In genomic region chr5:1276930-1277329, GRCh38 we compare ENCODE assay signal across 21 cellular contexts. TPM values are rescaled to one million over a fixed set of nuclear protein-coding genes. Genes with fewer than 3 reads are reported as not detected.
DNase-seq lines count a peak whose midpoint lies in the region; ATAC-seq and TF ChIP-seq lines count a peak whose summit lies in the region.
"Had no signal": no experiment of that assay in that cellular context is flagged by ENCODE, and none has a peak within 500 bp of the region (broad histone marks: within the 10 kb centered on the region; RNA-seq: fewer than 3 reads in every experiment).

No MANE protein-coding gene starts in this region.

- H3K27me3 Mint-ChIP-seq in glutamatergic neuron (ENCODE audit: unreplicated experiment): peaks cover 8% of the 10 kb centered on the region
- H3K27me3 Mint-ChIP-seq: CD4-positive, CD25-positive, alpha-beta regulatory T cell had no signal

- no peak overlapping the region for H2BK12ac ChIP-seq in neuronal stem cell (ENCODE audit: low read length)

- H3K4ac ChIP-seq in neuronal stem cell (ENCODE audit: low read length): no peak overlapping the region

- H2AFZ ChIP-seq in neuronal stem cell (ENCODE audit: low read length): no peak overlapping the region
- H2AFZ ChIP-seq: GM23248 had no signal

- no peaks in the 10 kb centered on the region for H3K36me3 ChIP-seq in Panc1 (ENCODE audit: control insufficient read depth, insufficient read depth, low read length)
- H3K36me3 ChIP-seq in neuronal stem cell (replicated peaks in 1 of 2; ENCODE audit: control insufficient read depth in 2 of 2, insufficient read depth in 2 of 2, low read length in 2 of 2): peaks cover 0 to 8% of the 10 kb centered on the region in 2 donors

- H3K18ac ChIP-seq in neuronal stem cell (ENCODE audit: low read length): no peak overlapping the region

- H3K4me2 ChIP-seq in neuronal stem cell (ENCODE audit: insufficient read depth, low read length, poor library complexity, severe bottlenecking): no peak overlapping the region

- ATAC-seq in Panc1 (0 out of 2 replicates have a peak, but pooled peaks have one; percentile 22), HG02798 (IDR thresholded peaks at IDR 0.05; ENCODE audit: poor library complexity, unreplicated experiment) (no peak)
- ATAC-seq: CD8-positive, alpha-beta T cell had no signal

- H3K4me1 ChIP-seq in Panc1 (ENCODE audit: control insufficient read depth, insufficient read depth, low read length) (no peaks in the 10 kb centered on the region), neuronal stem cell (ENCODE audit: control insufficient read depth in 2 of 2, insufficient read depth in 1 of 2, low read depth in 1 of 2, low read length in 2 of 2) (no peaks in the 10 kb centered on the region)
- H3K4me1 ChIP-seq: HAP-1 had no signal

- no peak overlapping the region for H2BK5ac ChIP-seq in neuronal stem cell (ENCODE audit: low read length)

- TF ChIP-seq CTCF in GM13977 (IDR thresholded peaks at IDR 0.05; ENCODE audit: extremely low read depth, insufficient read depth, missing control alignments) (no peak), Panc1 (IDR thresholded peaks at IDR 0.05) (no peak), glutamatergic neuron (IDR thresholded peaks at IDR 0.05; ENCODE audit: partially characterized antibody, unreplicated experiment) (no peak)

- intact Hi-C loops in Panc1 (cut with micrococcal nuclease; ENCODE audit: unreplicated experiment): no loop called here

- H3K27me3 ChIP-seq in Panc1 (ENCODE audit: control insufficient read depth, insufficient read depth, low read length) (no peaks in the 10 kb centered on the region), neuronal stem cell (ENCODE audit: control insufficient read depth in 3 of 3, insufficient read depth in 3 of 3, low read depth in 1 of 3, low read length in 3 of 3) (no peaks in the 10 kb centered on the region)

- in situ Hi-C loops in GM13977 (cut with MboI; ENCODE audit: low pct_unique_long_range_greater_than_20kb, low sequenced_read_pairs, unreplicated experiment) (no loop called here), Panc1 (cut with HindIII; ENCODE audit: low pct_unique_long_range_greater_than_20kb, low sequenced_read_pairs) (no loop called here)

- no TSS peak for BruUV-seq in Panc1 (replicated peaks; lab: Mats Ljungman, UMichigan)

- no peak overlapping the region for H2AK5ac ChIP-seq in neuronal stem cell (ENCODE audit: low read depth, low read length)

- H3K27ac ChIP-seq in Panc1 (ENCODE audit: low read length) (no peak overlapping the region), neuronal stem cell (replicated peaks; ENCODE audit: low read length) (no peak overlapping the region)
- H3K27ac ChIP-seq: GM23248 had no signal

- H3K4me3 Mint-ChIP-seq in glutamatergic neuron (ENCODE audit: unreplicated experiment): no peak overlapping the region
- H3K4me3 Mint-ChIP-seq: CD4-positive, CD25-positive, alpha-beta regulatory T cell; CD8-positive, alpha-beta T cell; HFFc6 had no signal

- H2BK120ac ChIP-seq in neuronal stem cell (ENCODE audit: low read depth, low read length): no peak overlapping the region

- H3K9me3 ChIP-seq in Panc1 (ENCODE audit: control insufficient read depth, insufficient read depth, low read depth, low read length) (no peaks in the 10 kb centered on the region), neuronal stem cell (replicated peaks in 1 of 2; ENCODE audit: control insufficient read depth in 2 of 2, insufficient read depth in 1 of 2, low read depth in 1 of 2, low read length in 2 of 2) (peaks cover 0 to 2% of the 10 kb centered on the region in 2 donors)
- H3K9me3 ChIP-seq: HAP-1 had no signal

- no peak overlapping the region for H2BK15ac ChIP-seq in neuronal stem cell (ENCODE audit: low read length)

- POLR2A ChIA-PET in Panc1 (lab: Charles Lee): no interaction called here

- no peaks in the 10 kb centered on the region for H3K4me1 Mint-ChIP-seq in glutamatergic neuron (ENCODE audit: low read depth, unreplicated experiment)
- H3K4me1 Mint-ChIP-seq: CD4-positive, CD25-positive, alpha-beta regulatory T cell had no signal

- DNase-seq in GM13977 (ENCODE audit: low spot score): peak; percentile 35
- no peak for DNase-seq in Panc1 (ENCODE audit: low read depth, low spot score)
- peak; percentile 7 for DNase-seq in glutamatergic neuron
- DNase-seq in neuronal stem cell (ENCODE audit: low spot score): no peak
- no peak for DNase-seq in COLO668 (lab: John Stamatoyannopoulos, UW; ENCODE audit: unreplicated experiment)
- no peak for DNase-seq in EL
- DNase-seq: C1 segment of cervical spinal cord; CD4-positive, CD25-positive, alpha-beta regulatory T cell; CD8-positive, alpha-beta T cell; DMS 273 treated with DMSO at 0.1 percent for 48 hours; DMS53; DMS79 treated with DMSO at 0.1 percent for 48 hours; GM23248; HFFc6 had no signal

- H3K14ac ChIP-seq in neuronal stem cell (ENCODE audit: low read length): peak overlapping the region; percentile 47

- H3K4me3 ChIP-seq in Panc1 (ENCODE audit: low read depth in 2 of 2, low read length in 2 of 2) (no peak overlapping the region), neuronal stem cell (ENCODE audit: low read length in 2 of 2) (no peak overlapping the region)
- H3K4me3 ChIP-seq: GM23248, HAP-1 had no signal

- H4K91ac ChIP-seq in neuronal stem cell (ENCODE audit: low read depth, low read length, poor library complexity): no peak overlapping the region

- H3K36me3 Mint-ChIP-seq in glutamatergic neuron (ENCODE audit: unreplicated experiment): peaks cover 9% of the 10 kb centered on the region
- H3K36me3 Mint-ChIP-seq: CD4-positive, CD25-positive, alpha-beta regulatory T cell; CD8-positive, alpha-beta T cell had no signal

- H3K9ac ChIP-seq in neuronal stem cell (ENCODE audit: low read depth, low read length, poor library complexity): no peak overlapping the region
- H3K9ac ChIP-seq: GM23248 had no signal

- no CpG with 5 or more reads among the region's 20 CpGs for WGBS in neuronal stem cell (ENCODE audit: extremely low coverage in 2 of 2, insufficient read length in 2 of 2, insufficient replicate concordance in 1 of 2), 2 donors

- no peak overlapping the region for H3K27ac Mint-ChIP-seq in glutamatergic neuron (ENCODE audit: unreplicated experiment)
- H3K27ac Mint-ChIP-seq: CD4-positive, CD25-positive, alpha-beta regulatory T cell; CD8-positive, alpha-beta T cell; HFFc6 had no signal

- no peaks in the 10 kb centered on the region for H3K9me3 Mint-ChIP-seq in glutamatergic neuron (ENCODE audit: unreplicated experiment)
- H3K9me3 Mint-ChIP-seq: CD4-positive, CD25-positive, alpha-beta regulatory T cell; CD8-positive, alpha-beta T cell had no signal

- CTCF ChIA-PET in Panc1 (lab: Charles Lee): no interaction called here

- peaks cover 2% of the 10 kb centered on the region for H3K79me1 ChIP-seq in neuronal stem cell (ENCODE audit: low read depth, low read length)

- no peak overlapping the region for H3K23ac ChIP-seq in neuronal stem cell (ENCODE audit: low read depth, low read length, poor library complexity)

- H4K8ac ChIP-seq in neuronal stem cell (ENCODE audit: low read depth, low read length): no peak overlapping the region

RNA-seq across cellular contexts. Expression of gene TERT, which starts 17.9 kb away (rescaled TPM):
- 8.9 TPM for total RNA-seq in Panc1 (2021; ENCODE audit: unreplicated experiment)
- 3.7 TPM for polyA plus RNA-seq in Panc1 (2012; ENCODE audit: insufficient read length)
- 2.9 TPM for total RNA-seq in glutamatergic neuron (ENCODE audit: unreplicated experiment)
- 2.5 TPM for polyA plus RNA-seq in neuronal stem cell (2013, experiment 1 of 2)
- polyA plus RNA-seq in neuronal stem cell (2013, experiment 2 of 2): 2.5 TPM
- total RNA-seq: GM23248 had no signal
- polyA plus RNA-seq: BJ; CD4-positive, CD25-positive, alpha-beta regulatory T cell; GM23248 had no signal

RNA-seq across cellular contexts. Expression of gene SLC6A18, which starts 51.7 kb away (rescaled TPM):
- total RNA-seq in Panc1 (2021; ENCODE audit: unreplicated experiment) (not detected), glutamatergic neuron (ENCODE audit: unreplicated experiment) (not detected)
- polyA plus RNA-seq in Panc1 (2012; ENCODE audit: insufficient read length): not detected
- not detected for polyA plus RNA-seq in neuronal stem cell (2013, experiment 1 of 2)
- not detected for polyA plus RNA-seq in neuronal stem cell (2013, experiment 2 of 2)
- total RNA-seq: A172; A673; CD4-positive, CD25-positive, alpha-beta regulatory T cell; CD8-positive, alpha-beta T cell; Daoy; GM23248; H4; HFFc6 had no signal
- polyA plus RNA-seq: BJ; CD4-positive, CD25-positive, alpha-beta regulatory T cell; GM23248 had no signal

Comparison
In these comparisons a context has a peak if more than half of its experiments do, and no peak if none do; other contexts are left out.
1. DNase-seq: peak in GM13977 (single experiment) and glutamatergic neuron (single experiment); none in Panc1 (single experiment), neuronal stem cell (single experiment), COLO668 (single experiment) and EL (single experiment).